8 cellular contexts compared by ENCODE assay signal in the genomic region with DNA sequence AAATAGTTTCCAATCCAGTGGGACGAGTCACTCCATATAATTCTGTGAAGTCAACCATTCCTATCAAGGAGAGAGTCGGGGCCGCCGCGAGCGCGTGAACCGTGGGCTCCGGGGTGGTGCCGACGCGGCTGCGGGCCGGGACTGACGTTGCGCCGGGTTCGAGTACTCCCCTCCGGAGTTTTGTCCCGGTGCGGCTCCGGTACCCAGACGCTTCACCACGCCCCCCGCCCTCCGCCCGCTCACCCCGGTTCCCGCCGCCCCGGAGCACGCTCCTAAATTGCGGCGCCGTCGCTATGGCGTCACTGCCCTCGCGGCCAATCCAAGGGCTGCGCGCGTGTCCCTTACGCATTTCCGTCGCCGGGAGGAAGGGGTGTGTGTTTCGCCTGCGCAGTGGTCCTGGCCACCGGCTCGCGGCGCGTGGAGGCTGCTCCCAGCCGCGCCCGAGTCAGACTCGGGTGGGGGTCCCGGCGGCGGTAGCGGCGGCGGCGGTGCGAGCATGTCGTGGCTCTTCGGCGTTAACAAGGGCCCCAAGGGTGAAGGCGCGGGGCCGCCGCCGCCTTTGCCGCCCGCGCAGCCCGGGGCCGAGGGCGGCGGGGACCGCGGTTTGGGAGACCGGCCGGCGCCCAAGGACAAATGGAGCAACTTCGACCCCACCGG. TPM values are rescaled to one million over a fixed set of nuclear protein-coding genes. Genes with fewer than 3 reads are reported as not detected.
DNase-seq lines count a peak whose midpoint lies in the region; TF ChIP-seq lines count a peak whose summit lies in the region.

A gene with protein sequence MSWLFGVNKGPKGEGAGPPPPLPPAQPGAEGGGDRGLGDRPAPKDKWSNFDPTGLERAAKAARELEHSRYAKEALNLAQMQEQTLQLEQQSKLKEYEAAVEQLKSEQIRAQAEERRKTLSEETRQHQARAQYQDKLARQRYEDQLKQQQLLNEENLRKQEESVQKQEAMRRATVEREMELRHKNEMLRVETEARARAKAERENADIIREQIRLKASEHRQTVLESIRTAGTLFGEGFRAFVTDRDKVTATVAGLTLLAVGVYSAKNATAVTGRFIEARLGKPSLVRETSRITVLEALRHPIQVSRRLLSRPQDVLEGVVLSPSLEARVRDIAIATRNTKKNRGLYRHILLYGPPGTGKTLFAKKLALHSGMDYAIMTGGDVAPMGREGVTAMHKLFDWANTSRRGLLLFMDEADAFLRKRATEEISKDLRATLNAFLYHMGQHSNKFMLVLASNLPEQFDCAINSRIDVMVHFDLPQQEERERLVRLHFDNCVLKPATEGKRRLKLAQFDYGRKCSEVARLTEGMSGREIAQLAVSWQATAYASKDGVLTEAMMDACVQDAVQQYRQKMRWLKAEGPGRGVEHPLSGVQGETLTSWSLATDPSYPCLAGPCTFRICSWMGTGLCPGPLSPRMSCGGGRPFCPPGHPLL (plus strand): TSS at position 377 of the 657 bp plus-strand sequence. CDS start 120 bp downstream, at position 497.

- no peak within 1 kb of the TSS for H3K14ac ChIP-seq in H9 (ENCODE audit: insufficient read depth, low read length)

- H3K27me3 Mint-ChIP-seq in H9 (ENCODE audit: low read depth) (no peaks in the 10 kb centered on the region), nephron progenitor cell (ENCODE audit: low read depth, poor library complexity) (no peaks in the 10 kb centered on the region)
- no peaks in the 10 kb centered on the region for H3K27me3 Mint-ChIP-seq in stimulated activated naive CD8-positive, alpha-beta T cell treated with anti-CD3 and anti-CD28 coated beads, Interleukin-15, Interleukin-2, amounts not matched to agents 100 ng/mL and 50 ng/mL, for 24 hours

- H2AK5ac ChIP-seq in H9 (ENCODE audit: insufficient read length, low read length) = no peak within 1 kb of the TSS

- H3K9ac ChIP-seq in ES-I3 (ENCODE audit: low read depth, low read length) (peak within 1 kb of the TSS; percentile 85), H9 (ENCODE audit: extremely low read depth, insufficient read length, low read length) (peak within 1 kb of the TSS; percentile 73)

- H2BK120ac ChIP-seq in H9 (ENCODE audit: low read depth, low read length, poor library complexity, severe bottlenecking) = no peak within 1 kb of the TSS

- H3K4ac ChIP-seq in H9 (ENCODE audit: low read depth, low read length) = no peak within 1 kb of the TSS

- no peak within 1 kb of the TSS for H2BK12ac ChIP-seq in H9 (ENCODE audit: insufficient read length, low read depth, low read length)

- no CpG with 5 or more reads among the region's 87 CpGs for WGBS in H9 (ENCODE audit: extremely low coverage, insufficient read length, low lambda C conversion rate)

- peak within 1 kb of the TSS; percentile 84 for H3K4me3 ChIP-seq in MG63

- no peaks in the 10 kb centered on the region for H3K27me3 ChIP-seq in H9 (ENCODE audit: insufficient read depth, low read length)
- H3K27me3 ChIP-seq in MG63 = no peaks in the 10 kb centered on the region

- H3T11ph ChIP-seq in H9 (ENCODE audit: low read length) = no peak within 1 kb of the TSS

- H4K20me1 ChIP-seq in H9 (ENCODE audit: control insufficient read depth, insufficient read depth, insufficient read length) = no peaks in the 10 kb centered on the region

- H3K36me3 Mint-ChIP-seq in H9 (ENCODE audit: insufficient read depth in 1 of 3, low read depth in 3 of 3) = peaks cover 1 to 10% (median 1%) of the 10 kb centered on the region in 3 experiments; a peak in 5 of 7 replicates
- H3K36me3 Mint-ChIP-seq in nephron progenitor cell (ENCODE audit: low read depth) = no peaks in the 10 kb centered on the region
- H3K36me3 Mint-ChIP-seq in stimulated activated naive CD8-positive, alpha-beta T cell treated with anti-CD3 and anti-CD28 coated beads, Interleukin-15, Interleukin-2, amounts not matched to agents 100 ng/mL and 50 ng/mL, for 24 hours (ENCODE audit: low read depth) = peaks cover 2% of the 10 kb centered on the region

- H3K4me3 Mint-ChIP-seq in H9 (peak within 1 kb of the TSS; percentile 82 to 95), nephron progenitor cell (peak within 1 kb of the TSS; percentile 96)
- peak within 1 kb of the TSS; percentile 94 for H3K4me3 Mint-ChIP-seq in stimulated activated naive CD8-positive, alpha-beta T cell treated with anti-CD3 and anti-CD28 coated beads, Interleukin-15, Interleukin-2, amounts not matched to agents 100 ng/mL and 50 ng/mL, for 24 hours

- H2BK15ac ChIP-seq in H9 (ENCODE audit: low read depth, low read length) = no peak within 1 kb of the TSS

- H3K9me3 Mint-ChIP-seq in H9 (no peaks in the 10 kb centered on the region), nephron progenitor cell (peaks cover 3% of the 10 kb centered on the region)
- no peaks in the 10 kb centered on the region for H3K9me3 Mint-ChIP-seq in stimulated activated naive CD8-positive, alpha-beta T cell treated with anti-CD3 and anti-CD28 coated beads, Interleukin-15, Interleukin-2, amounts not matched to agents 100 ng/mL and 50 ng/mL, for 24 hours

- no peak for TF ChIP-seq CTCF in H9 (conservative IDR thresholded peaks at IDR 0.05)
- TF ChIP-seq CTCF in nephron progenitor cell (IDR thresholded peaks at IDR 0.05) = no peak

- peaks cover 8% of the 10 kb centered on the region; the same call in 1 of the 2 replicates for H3K79me2 ChIP-seq in H9 (ENCODE audit: insufficient read depth, low read length)

- no peak within 1 kb of the TSS for H3K18ac ChIP-seq in H9 (ENCODE audit: insufficient read length, low read depth, low read length)

- no peak within 1 kb of the TSS for H4K8ac ChIP-seq in H9 (replicated peaks; ENCODE audit: insufficient read length, low read depth, low read length)

- no peak within 1 kb of the TSS for H3K56ac ChIP-seq in H9 (ENCODE audit: insufficient read length, low read depth, low read length)

- H4K91ac ChIP-seq in H9 (ENCODE audit: insufficient read length, low read depth, low read length) = no peak within 1 kb of the TSS

- no peak within 1 kb of the TSS for H2BK20ac ChIP-seq in H9 (ENCODE audit: low read depth, low read length, poor library complexity, severe bottlenecking)

- peaks cover 13 to 14% of the 10 kb centered on the region in 2 experiments for H3K4me1 Mint-ChIP-seq in H9
- peaks cover 25% of the 10 kb centered on the region for H3K4me1 Mint-ChIP-seq in nephron progenitor cell
- peaks cover 30% of the 10 kb centered on the region for H3K4me1 Mint-ChIP-seq in stimulated activated naive CD8-positive, alpha-beta T cell treated with anti-CD3 and anti-CD28 coated beads, Interleukin-15, Interleukin-2, amounts not matched to agents 100 ng/mL and 50 ng/mL, for 24 hours (ENCODE audit: low read depth)

- H4K5ac ChIP-seq in H9 (ENCODE audit: insufficient read length, low read depth, low read length) = no peak within 1 kb of the TSS

- H3K9me3 ChIP-seq in ES-I3 (ENCODE audit: control insufficient read depth, insufficient read depth, low read length) (no peaks in the 10 kb centered on the region), H9 (ENCODE audit: control insufficient read depth, low read depth, low read length) (no peaks in the 10 kb centered on the region), MG63 (no peaks in the 10 kb centered on the region)

- no peak within 1 kb of the TSS for H2AFZ ChIP-seq in H9 (ENCODE audit: low read length)

- H3K23me2 ChIP-seq in H9 (ENCODE audit: insufficient read length, low read depth, low read length, poor library complexity, severe bottlenecking) = peaks cover 9% of the 10 kb centered on the region

- H3K27ac ChIP-seq in H9 (ENCODE audit: insufficient read length, low read depth, low read length) = peak within 1 kb of the TSS; percentile 23

- peaks cover under 1% of the 10 kb centered on the region for H3K79me1 ChIP-seq in H9 (ENCODE audit: insufficient read depth, low read depth, low read length, poor library complexity, severe bottlenecking)

- DNase-seq in H9 (peak; percentile 90), MG63 (peak; percentile 95), SIG-M5 (lab: John Stamatoyannopoulos, UW) (peak; percentile 37), activated gamma-delta T cell (lab: John Stamatoyannopoulos, UW) (peak; percentile 81), fibroblast of the conjunctiva (ENCODE audit: low read depth) (peak; percentile 64), nephron progenitor cell (peak; percentile 92)

- H3K36me3 ChIP-seq in ES-I3 (ENCODE audit: insufficient read depth, low read length) = no peaks in the 10 kb centered on the region
- peaks cover 10% of the 10 kb centered on the region for H3K36me3 ChIP-seq in MG63

- H3K27ac Mint-ChIP-seq in H9 = peak within 1 kb of the TSS; percentile 76 to 96 (median 93)
- peak within 1 kb of the TSS; percentile 66 for H3K27ac Mint-ChIP-seq in nephron progenitor cell
- H3K27ac Mint-ChIP-seq in stimulated activated naive CD8-positive, alpha-beta T cell treated with anti-CD3 and anti-CD28 coated beads, Interleukin-15, Interleukin-2, amounts not matched to agents 100 ng/mL and 50 ng/mL, for 24 hours = peak within 1 kb of the TSS; percentile 92

- H2BK5ac ChIP-seq in H9 (ENCODE audit: insufficient read length, low read length) = no peak within 1 kb of the TSS

- H3K4me2 ChIP-seq in H9 (ENCODE audit: insufficient read depth, insufficient read length, low read length) = peak within 1 kb of the TSS; percentile 92

- H3K23ac ChIP-seq in H9 (ENCODE audit: insufficient read length, low read depth, low read length) = no peak within 1 kb of the TSS

- H3K4me1 ChIP-seq in ES-I3 (ENCODE audit: insufficient read depth, low read length) (no peaks in the 10 kb centered on the region), H9 (ENCODE audit: insufficient read depth, low read length) (no peaks in the 10 kb centered on the region)

RNA-seq across cellular contexts. Expression of the gene that starts here (rescaled TPM):
- 76.8 and 78.6 TPM in 2 replicates for total RNA-seq in H9 (2021)
- 26.1 and 36.6 TPM in 2 replicates for total RNA-seq in MG63 (2014; rRNA removed; shearing (Covaris generic); ENCODE audit: low replicate concordance)

Comparison
In these comparisons a context has a peak if more than half of its experiments do, and no peak if none do; other contexts are left out.
1. Peak in every context shown above with its lines: DNase-seq, H3K4me3 ChIP-seq and H3K27ac ChIP-seq.
2. DNase-seq: peak in every context shown above with its lines; median percentile 95 in MG63; 92 in nephron progenitor cell; 90 in H9; 81 in activated gamma-delta T cell; 64 in fibroblast of the conjunctiva; 37 in SIG-M5.